Comparison of ENCODE assay signal across 9 cellular contexts in the genomic region with DNA sequence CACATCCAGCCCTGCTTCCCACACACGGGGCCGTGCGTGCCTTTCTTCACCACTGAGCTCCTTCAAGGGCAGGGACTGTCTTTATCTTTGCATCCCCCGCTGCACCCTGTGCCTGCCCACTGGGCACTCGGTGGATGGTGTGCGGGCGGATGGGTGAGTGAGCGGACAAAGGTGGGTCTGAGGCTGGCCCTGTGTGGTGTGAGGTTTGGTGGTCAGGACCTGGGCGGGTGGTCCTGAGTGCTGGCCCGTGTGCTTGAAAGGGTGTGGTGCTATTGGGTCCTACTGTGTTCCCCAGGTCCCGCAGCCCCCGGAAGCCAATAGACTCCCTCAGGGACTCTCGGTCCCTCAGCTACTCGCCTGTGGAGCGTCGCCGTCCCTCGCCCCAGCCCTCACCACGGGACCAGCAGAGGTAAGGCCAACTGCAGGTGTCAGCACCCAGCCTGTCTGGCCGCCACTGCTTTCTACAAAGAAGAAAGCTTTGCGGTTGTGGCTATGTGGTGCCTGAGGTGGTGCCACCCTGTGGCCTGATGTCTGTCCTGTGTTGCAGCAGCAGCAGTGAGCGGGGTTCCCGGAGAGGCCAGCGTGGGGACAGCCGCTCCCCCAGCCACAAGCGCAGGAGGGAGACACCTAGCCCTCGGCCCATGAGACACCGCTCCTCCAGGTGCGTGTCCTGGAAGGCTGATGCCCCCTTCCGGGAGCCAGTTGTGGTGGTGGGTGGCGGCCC. TPM values are rescaled to one million over a fixed set of nuclear protein-coding genes. Genes with fewer than 3 reads are reported as not detected.
DNase-seq lines count a peak whose midpoint lies in the region; ATAC-seq and TF ChIP-seq lines count a peak whose summit lies in the region.
"Had no signal": no experiment of that assay in that cellular context is flagged by ENCODE, and none has a peak within 500 bp of the region (broad histone marks: within the 10 kb centered on the region; RNA-seq: fewer than 3 reads in every experiment).

No MANE protein-coding gene starts in this region.

- no peak overlapping the region for H3K4me3 ChIP-seq in DND-41 (ENCODE audit: low read depth in 1 of 2, low read length in 2 of 2)
- H3K4me3 ChIP-seq in Karpas-422 (ENCODE audit: low read length) = no peak overlapping the region
- no peak overlapping the region for H3K4me3 ChIP-seq in osteoblast (ENCODE audit: insufficient read depth, low read length)
- H3K4me3 ChIP-seq: SJSA1 had no signal

- H3K4me1 ChIP-seq in DND-41 (ENCODE audit: insufficient read depth, low read length) (peaks cover 9% of the 10 kb centered on the region), Karpas-422 (ENCODE audit: low read length) (peaks cover 9% of the 10 kb centered on the region), osteoblast (ENCODE audit: insufficient read depth, low read length) (peaks cover 9% of the 10 kb centered on the region)

- H2AFZ ChIP-seq in DND-41 (ENCODE audit: low read depth, low read length) (no peak overlapping the region), Karpas-422 (ENCODE audit: low read length) (no peak overlapping the region), osteoblast (ENCODE audit: low read length) (no peak overlapping the region)

- H3K9ac ChIP-seq in DND-41 (ENCODE audit: low read depth, low read length) (no peak overlapping the region), Karpas-422 (ENCODE audit: low read length) (no peak overlapping the region)

- no peak overlapping the region for H3K4me3 Mint-ChIP-seq in chondrocyte (ENCODE audit: unreplicated experiment)
- no peak overlapping the region for H3K4me3 Mint-ChIP-seq in activated CD4-positive, alpha-beta T cell treated with anti-CD3 and anti-CD28 coated beads, Interleukin-2, amount 10 ng/mL, durations not matched to agents 7 days and 5 days

- peaks cover 22% of the 10 kb centered on the region for H3K4me1 Mint-ChIP-seq in chondrocyte (ENCODE audit: low read depth)
- peaks cover 9% of the 10 kb centered on the region for H3K4me1 Mint-ChIP-seq in activated CD4-positive, alpha-beta T cell treated with anti-CD3 and anti-CD28 coated beads, Interleukin-2, amount 10 ng/mL, durations not matched to agents 7 days and 5 days

- H3K4me2 ChIP-seq in DND-41 (ENCODE audit: insufficient read depth, low read length) (no peak overlapping the region), Karpas-422 (ENCODE audit: low read depth, low read length, poor library complexity, severe bottlenecking) (no peak overlapping the region), osteoblast (ENCODE audit: insufficient read depth, low read length) (no peak overlapping the region)

- H3K36me3 ChIP-seq in DND-41 (ENCODE audit: insufficient read depth, low read length) = peaks cover 99% of the 10 kb centered on the region
- H3K36me3 ChIP-seq in Karpas-422 (ENCODE audit: insufficient read depth, low read length) = peaks cover 42% of the 10 kb centered on the region; the same call in 1 of the 2 replicates
- peaks cover 92% of the 10 kb centered on the region for H3K36me3 ChIP-seq in osteoblast (ENCODE audit: insufficient read depth, low read length)

- H4K20me1 ChIP-seq in DND-41 (ENCODE audit: insufficient read depth, low read length) (peaks cover 87% of the 10 kb centered on the region), Karpas-422 (ENCODE audit: insufficient read depth, low read depth, low read length) (peaks cover 38% of the 10 kb centered on the region), osteoblast (ENCODE audit: insufficient read depth, low read length) (peaks cover 73% of the 10 kb centered on the region)

- DNase-seq in DND-41 = peak; percentile 36
- DNase-seq in Karpas-422 = peak; percentile 80
- no peak for DNase-seq in chondrocyte (ENCODE audit: low spot score)
- peak; percentile 66 for DNase-seq in osteoblast (ENCODE audit: insufficient read length, low spot score, missing footprints)
- no peak for DNase-seq in stimulated activated CD4-positive, alpha-beta T cell treated with anti-CD3 and anti-CD28 coated beads, Interleukin-4, amount 100 ng/mL, for 4 hours
- no peak for DNase-seq in activated CD4-positive, alpha-beta T cell treated with anti-CD3 and anti-CD28 coated beads, Interleukin-2, amount 10 ng/mL, durations not matched to agents 7 days and 5 days

- no peaks in the 10 kb centered on the region for H3K27me3 Mint-ChIP-seq in chondrocyte (ENCODE audit: low read depth)
- H3K27me3 Mint-ChIP-seq in activated CD4-positive, alpha-beta T cell treated with anti-CD3 and anti-CD28 coated beads, Interleukin-2, amount 10 ng/mL, durations not matched to agents 7 days and 5 days = no peaks in the 10 kb centered on the region

- peaks cover 41% of the 10 kb centered on the region for H3K36me3 Mint-ChIP-seq in chondrocyte (ENCODE audit: low read depth)
- H3K36me3 Mint-ChIP-seq in activated CD4-positive, alpha-beta T cell treated with anti-CD3 and anti-CD28 coated beads, Interleukin-2, amount 10 ng/mL, durations not matched to agents 7 days and 5 days (ENCODE audit: low read depth) = peaks cover 68% of the 10 kb centered on the region

- peak overlapping the region; percentile 69 for H3K27ac Mint-ChIP-seq in chondrocyte (ENCODE audit: unreplicated experiment)
- no peak overlapping the region for H3K27ac Mint-ChIP-seq in activated CD4-positive, alpha-beta T cell treated with anti-CD3 and anti-CD28 coated beads, Interleukin-2, amount 10 ng/mL, durations not matched to agents 7 days and 5 days

- no peaks in the 10 kb centered on the region for H3K9me3 Mint-ChIP-seq in chondrocyte (ENCODE audit: low read depth)
- H3K9me3 Mint-ChIP-seq in activated CD4-positive, alpha-beta T cell treated with anti-CD3 and anti-CD28 coated beads, Interleukin-2, amount 10 ng/mL, durations not matched to agents 7 days and 5 days = no peaks in the 10 kb centered on the region

- H3K9me3 ChIP-seq in DND-41 (ENCODE audit: insufficient read depth, low read length, severe bottlenecking) (no peaks in the 10 kb centered on the region), Karpas-422 (ENCODE audit: low read length) (no peaks in the 10 kb centered on the region), osteoblast (ENCODE audit: low read depth, low read length) (no peaks in the 10 kb centered on the region)
- H3K9me3 ChIP-seq: SJSA1 had no signal

- ATAC-seq in DND-41 (ENCODE audit: insufficient read depth, low read depth) (peak; percentile 43), GM21390 (IDR thresholded peaks at IDR 0.05; ENCODE audit: unreplicated experiment) (no peak), HG03457 (IDR thresholded peaks at IDR 0.05; ENCODE audit: unreplicated experiment) (no peak)

- CTCF ChIA-PET in activated CD4-positive, alpha-beta T cell treated with anti-CD3 and anti-CD28 coated beads, Interleukin-2, amount 10 ng/mL, durations not matched to agents 7 days and 5 days (lab: Charles Lee) = interaction anchor here (1.4 kb wide), 1 partner anchor 8 kb away, joined by 3 read pairs; no protein-coding TSS in a partner anchor

- peaks cover 64% of the 10 kb centered on the region for H3K79me2 ChIP-seq in DND-41 (ENCODE audit: insufficient read depth, low read length)
- H3K79me2 ChIP-seq in Karpas-422 (ENCODE audit: low read length) = peaks cover 7% of the 10 kb centered on the region
- peaks cover 96% of the 10 kb centered on the region for H3K79me2 ChIP-seq in osteoblast (ENCODE audit: insufficient read depth, low read length)

- no peaks in the 10 kb centered on the region for H3K27me3 ChIP-seq in DND-41 (ENCODE audit: insufficient read depth, low read length, poor library complexity)
- H3K27me3 ChIP-seq in Karpas-422 (ENCODE audit: low read length) = no peaks in the 10 kb centered on the region
- no peaks in the 10 kb centered on the region for H3K27me3 ChIP-seq in osteoblast (ENCODE audit: insufficient read depth, low read length)
- H3K27me3 ChIP-seq: SJSA1 had no signal

- POLR2A ChIA-PET in activated CD4-positive, alpha-beta T cell treated with anti-CD3 and anti-CD28 coated beads, Interleukin-2, amount 10 ng/mL, durations not matched to agents 7 days and 5 days (lab: Charles Lee) = no interaction called here

- peak; percentile 48 for TF ChIP-seq CTCF in DND-41 (IDR thresholded peaks at IDR 0.05; ENCODE audit: borderline replicate concordance, extremely low read depth, low read length, poor library complexity, severe bottlenecking)
- peak; percentile 40 for TF ChIP-seq CTCF in chondrocyte (IDR thresholded peaks at IDR 0.05)
- no peak for TF ChIP-seq CTCF in osteoblast (IDR thresholded peaks at IDR 0.05; ENCODE audit: extremely low read depth, low read depth, low read length)

- H3K9me2 ChIP-seq in Karpas-422 (replicated peaks; ENCODE audit: insufficient read depth, low read length) = no peaks in the 10 kb centered on the region

- no peak overlapping the region for H3K27ac ChIP-seq in DND-41 (ENCODE audit: low read length)
- no peak overlapping the region for H3K27ac ChIP-seq in Karpas-422 (ENCODE audit: low read length)
- H3K27ac ChIP-seq in osteoblast (ENCODE audit: low read depth, low read length) = no peak overlapping the region
- H3K27ac ChIP-seq: SJSA1 had no signal

RNA-seq across cellular contexts. Expression of a gene that starts 6.9 kb away (rescaled TPM):
- total RNA-seq in Karpas-422 (2014; rRNA removed; shearing (Covaris generic); ENCODE audit: low replicate concordance) = 336 and 358 TPM in 2 replicates
- 205 to 231 TPM (median 225 TPM) in 3 replicates for total RNA-seq in chondrocyte
- total RNA-seq in osteoblast = 173 and 195 TPM in 2 replicates
- total RNA-seq in activated CD4-positive, alpha-beta T cell treated with anti-CD3 and anti-CD28 coated beads, Interleukin-2, amount 10 ng/mL, durations not matched to agents 7 days and 5 days = 100 to 1,000 TPM; 224 to 249 TPM

RNA-seq across cellular contexts. Expression of a gene that starts 17.1 kb away (rescaled TPM):
- not detected in 2 replicates for total RNA-seq in Karpas-422 (2014; rRNA removed; shearing (Covaris generic); ENCODE audit: low replicate concordance)
- total RNA-seq in chondrocyte (not detected in 3 replicates), osteoblast (not detected in 2 replicates)
- total RNA-seq in activated CD4-positive, alpha-beta T cell treated with anti-CD3 and anti-CD28 coated beads, Interleukin-2, amount 10 ng/mL, durations not matched to agents 7 days and 5 days = not detected
- total RNA-seq: SJSA1 had no signal

RNA-seq across cellular contexts. Expression of a gene that starts 17.8 kb away (rescaled TPM):
- total RNA-seq in Karpas-422 (2014; rRNA removed; shearing (Covaris generic); ENCODE audit: low replicate concordance) = 127 and 133 TPM in 2 replicates
- total RNA-seq in chondrocyte = 363 to 615 TPM (median 378 TPM) in 3 replicates
- 56.8 and 62.2 TPM in 2 replicates for total RNA-seq in osteoblast
- total RNA-seq in activated CD4-positive, alpha-beta T cell treated with anti-CD3 and anti-CD28 coated beads, Interleukin-2, amount 10 ng/mL, durations not matched to agents 7 days and 5 days = 100 to 1,000 TPM; 512 to 565 TPM

RNA-seq across cellular contexts. Expression of a gene that starts 28.1 kb away (rescaled TPM):
- total RNA-seq in Karpas-422 (2014; rRNA removed; shearing (Covaris generic); ENCODE audit: low replicate concordance) = not detected in 2 replicates
- total RNA-seq in chondrocyte (not detected in 3 replicates), osteoblast (not detected in 2 replicates)
- total RNA-seq in activated CD4-positive, alpha-beta T cell treated with anti-CD3 and anti-CD28 coated beads, Interleukin-2, amount 10 ng/mL, durations not matched to agents 7 days and 5 days = not detected
- total RNA-seq: SJSA1 had no signal

RNA-seq across cellular contexts. Expression of a gene that starts 46.8 kb away (rescaled TPM):
- total RNA-seq in Karpas-422 (2014; rRNA removed; shearing (Covaris generic); ENCODE audit: low replicate concordance) = not detected in 2 replicates
- total RNA-seq in chondrocyte = not detected in 3 replicates
- not detected in 2 replicates for total RNA-seq in osteoblast
- under 1 TPM; 0.27 to 0.67 TPM for total RNA-seq in activated CD4-positive, alpha-beta T cell treated with anti-CD3 and anti-CD28 coated beads, Interleukin-2, amount 10 ng/mL, durations not matched to agents 7 days and 5 days
- total RNA-seq: SJSA1 had no signal

Comparison
In these comparisons a context has a peak if more than half of its experiments do, and no peak if none do; other contexts are left out.
1. DNase-seq: peak in DND-41 (single experiment), Karpas-422 (single experiment) and osteoblast (single experiment); none in chondrocyte (single experiment), stimulated activated CD4-positive, alpha-beta T cell treated with anti-CD3 and anti-CD28 coated beads, Interleukin-4, amount 100 ng/mL, for 4 hours (0 of 2) and activated CD4-positive, alpha-beta T cell treated with anti-CD3 and anti-CD28 coated beads, Interleukin-2, amount 10 ng/mL, durations not matched to agents 7 days and 5 days (single experiment).